In the genomic region with DNA sequence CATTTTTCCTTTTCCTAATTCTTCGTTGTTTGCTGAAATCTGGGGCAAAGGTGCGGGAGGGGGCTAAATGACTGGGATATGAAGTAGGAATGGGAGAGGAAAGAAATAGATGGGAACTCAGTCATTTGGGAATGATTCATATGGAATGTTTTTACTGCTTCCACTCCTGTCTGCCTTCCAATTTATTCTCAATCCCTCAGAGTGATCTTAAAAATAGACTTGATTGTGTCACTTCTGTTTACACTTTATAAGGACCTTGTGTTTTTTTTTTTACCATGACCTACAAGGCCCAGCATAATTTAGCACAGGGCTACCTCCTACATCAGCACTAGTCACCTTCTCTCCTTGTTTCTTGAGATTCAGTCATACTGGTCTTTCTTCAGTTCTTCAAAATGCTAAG, we compare ENCODE assay signal across 11 cellular contexts.
A peak's percentile ranks its signal among the peaks of the same experiment; 100 is the strongest.
DNase-seq lines count a peak whose midpoint lies in the region; TF ChIP-seq lines count a peak whose summit lies in the region.
"Had no signal": no experiment of that assay in that cellular context is flagged by ENCODE, and none has a peak within 500 bp of the region (broad histone marks: within the 10 kb centered on the region; RNA-seq: fewer than 3 reads in every experiment).

No MANE protein-coding gene starts in this region.

- H3K4me2 ChIP-seq in hepatocyte = no peak overlapping the region

- H3K79me2 ChIP-seq in hepatocyte = peaks cover 4% of the 10 kb centered on the region

- in situ Hi-C loops in astrocyte of the cerebellum (cut with HindIII; ENCODE audit: low sequenced_read_pairs) (no loop called here), G401 (cut with HindIII; ENCODE audit: low sequenced_read_pairs) (no loop called here)

- no peak overlapping the region for H3K4me3 ChIP-seq in HEK293 (ENCODE audit: low read depth, low read length)
- no peak overlapping the region for H3K4me3 ChIP-seq in astrocyte of the cerebellum (ENCODE audit: low read depth, low read length)
- H3K4me3 ChIP-seq in hepatocyte = no peak overlapping the region
- no peak overlapping the region for H3K4me3 ChIP-seq in suprapubic skin
- H3K4me3 ChIP-seq: right lobe of liver had no signal

- H2AFZ ChIP-seq in hepatocyte = no peak overlapping the region

- no peaks in the 10 kb centered on the region for H3K27me3 ChIP-seq in hepatocyte
- H3K27me3 ChIP-seq in suprapubic skin = no peaks in the 10 kb centered on the region
- H3K27me3 ChIP-seq: right lobe of liver had no signal

- POLR2A ChIA-PET in HEK293 (lab: Yijun Ruan, JAX) = no interaction called here

- H3K36me3 ChIP-seq in HEK293 (ENCODE audit: control insufficient read depth in 2 of 2, insufficient read depth in 1 of 2, low read length in 2 of 2) (peaks cover 27 to 46% of the 10 kb centered on the region in 2 experiments), hepatocyte (replicated peaks; ENCODE audit: insufficient read depth, low read depth) (no peaks in the 10 kb centered on the region), suprapubic skin (peaks cover 49% of the 10 kb centered on the region)

- TF ChIP-seq POLR2A in suprapubic skin (IDR thresholded peaks at IDR 0.05) = no peak

- H4K20me1 ChIP-seq in hepatocyte (ENCODE audit: insufficient read depth, poor library complexity, severe bottlenecking) = no peaks in the 10 kb centered on the region

- DNase-seq in astrocyte of the cerebellum (ENCODE audit: low read depth) (peak; percentile 6), hepatocyte (ENCODE audit: low spot score) (no peak), suprapubic skin (ENCODE audit: low spot score in 2 of 2) (no peak), NCI-H1436 (lab: John Stamatoyannopoulos, UW) (no peak), G401 (ENCODE audit: low spot score) (no peak), A172 (ENCODE audit: low spot score) (no peak), HuH-7 (ENCODE audit: low spot score) (no peak)
- DNase-seq: activated naive CD4-positive, alpha-beta T cell treated with anti-CD3 and anti-CD28 coated beads, Interleukin-2, amount 10 ng/mL, durations not matched to agents 7 days and 5 days; NCI-H524 treated with DMSO at 0.1 percent for 48 hours; right lobe of liver had no signal

- TF ChIP-seq CTCF in HEK293 (tag by site-specific recombination; IDR thresholded peaks at IDR 0.05) = no peak
- no peak for TF ChIP-seq CTCF in astrocyte of the cerebellum (IDR thresholded peaks at IDR 0.05; ENCODE audit: low read depth, low read length, missing control alignments)
- no peak for TF ChIP-seq CTCF in hepatocyte (IDR thresholded peaks at IDR 0.05; ENCODE audit: poor library complexity)
- TF ChIP-seq CTCF in suprapubic skin (IDR thresholded peaks at IDR 0.05) = no peak

- TF ChIP-seq EP300 in suprapubic skin (IDR thresholded peaks at IDR 0.05) = no peak

- H3K27ac ChIP-seq in HEK293 (ENCODE audit: extremely low read depth, low read depth, low read length) = no peak overlapping the region
- peak overlapping the region; percentile 3 for H3K27ac ChIP-seq in hepatocyte
- peak overlapping the region; percentile 2 for H3K27ac ChIP-seq in suprapubic skin
- H3K27ac ChIP-seq: right lobe of liver had no signal

- no peaks in the 10 kb centered on the region for H3K9me2 ChIP-seq in hepatocyte (replicated peaks; ENCODE audit: insufficient read depth)

- 48% methylated on average over 2 of the region's 2 CpGs for WGBS in hepatocyte (ENCODE audit: low lambda C conversion rate, missing lambda C conversion rate)
- 34% methylated on average over 2 of the region's 2 CpGs for WGBS in suprapubic skin

- H3K4me1 ChIP-seq in HEK293 (ENCODE audit: control insufficient read depth, insufficient read depth, low read length) = no peaks in the 10 kb centered on the region
- no peaks in the 10 kb centered on the region for H3K4me1 ChIP-seq in hepatocyte (ENCODE audit: insufficient read depth)
- peaks cover 6% of the 10 kb centered on the region for H3K4me1 ChIP-seq in suprapubic skin

- CTCF ChIA-PET in HEK293 (lab: Yijun Ruan, JAX) = interaction anchor here (0.7 kb wide), 1 partner anchor 634 kb away, joined by 3 read pairs; no protein-coding TSS in a partner anchor

- H3K9me3 ChIP-seq in HEK293 (ENCODE audit: control insufficient read depth, insufficient read depth, low read depth, low read length) = no peaks in the 10 kb centered on the region
- H3K9me3 ChIP-seq in hepatocyte (ENCODE audit: low read depth) = no peaks in the 10 kb centered on the region
- H3K9me3 ChIP-seq in suprapubic skin = no peaks in the 10 kb centered on the region
- H3K9me3 ChIP-seq: right lobe of liver had no signal

TF ChIP-seq in HEK293, 187 proteins besides CTCF, POLR2A, EP300 and RAD21:
- TF ChIP-seq, protein P1, sequence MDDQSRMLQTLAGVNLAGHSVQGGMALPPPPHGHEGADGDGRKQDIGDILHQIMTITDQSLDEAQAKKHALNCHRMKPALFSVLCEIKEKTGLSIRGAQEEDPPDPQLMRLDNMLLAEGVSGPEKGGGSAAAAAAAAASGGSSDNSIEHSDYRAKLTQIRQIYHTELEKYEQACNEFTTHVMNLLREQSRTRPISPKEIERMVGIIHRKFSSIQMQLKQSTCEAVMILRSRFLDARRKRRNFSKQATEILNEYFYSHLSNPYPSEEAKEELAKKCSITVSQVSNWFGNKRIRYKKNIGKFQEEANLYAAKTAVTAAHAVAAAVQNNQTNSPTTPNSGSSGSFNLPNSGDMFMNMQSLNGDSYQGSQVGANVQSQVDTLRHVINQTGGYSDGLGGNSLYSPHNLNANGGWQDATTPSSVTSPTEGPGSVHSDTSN (CRISPR knock-in tag; IDR thresholded peaks at IDR 0.05) = no peak
- 0 out of 2 replicates have a peak, but pooled peaks have one; percentile 30 for TF ChIP-seq OSR2 (tag by site-specific recombination; IDR thresholded peaks at IDR 0.05)
